8 cellular contexts compared by ENCODE assay signal in genomic region chr1:110011527-110012041, GRCh38. TPM values are rescaled to one million over a fixed set of nuclear protein-coding genes. Genes with fewer than 3 reads are reported as not detected.
A peak's percentile ranks its signal among the peaks of the same experiment; 100 is the strongest.
DNase-seq lines count a peak whose midpoint lies in the region; ATAC-seq, FAIRE-seq and TF ChIP-seq lines count a peak whose summit lies in the region.

No MANE protein-coding gene starts in this region.

- peaks cover 24% of the 10 kb centered on the region for H3K4me1 ChIP-seq in BLaER1

- H3K9ac ChIP-seq in BLaER1 = no peak overlapping the region

- no peak overlapping the region for H3K4me3 ChIP-seq in BLaER1
- no peak overlapping the region for H3K4me3 ChIP-seq in foreskin fibroblast (ENCODE audit: low read depth in 1 of 2, low read length in 2 of 2)

- POLR2A ChIA-PET in activated B cell treated with CpG ODN at 0.5 μM for 24 hours (lab: Charles Lee) = interaction anchor here (0.7 to 2.4 kb wide), 8 partner anchors 13 to 527 kb away, joined by 3 to 21 read pairs (median 4); partner anchors contain the start of genes AHCYL1, GNAI3, GSTM1 and STRIP1

- peak; percentile 85 for FAIRE-seq in GM12892 (lab: Jason Lieb, UNC)

- no peak overlapping the region for H3K27ac ChIP-seq in BLaER1

- no peak for TF ChIP-seq POLR2A in GM12892 (IDR thresholded peaks at IDR 0.05; ENCODE audit: low read depth, low read length)

- CTCF ChIA-PET in activated B cell treated with CpG ODN at 0.5 μM for 24 hours (lab: Charles Lee) = interaction anchor here (0.6 to 4.4 kb wide), 22 partner anchors 8 to 478 kb away, joined by 3 to 69 read pairs (median 4); partner anchors contain the start of genes AHCYL1, GNAI3 and STRIP1

- H3K27ac Mint-ChIP-seq in activated B cell treated with CpG ODN at 0.5 μM for 24 hours = peak overlapping the region; percentile 99

- intact Hi-C loops in activated B cell treated with CpG ODN at 0.5 μM for 24 hours (cut with micrococcal nuclease) = loop anchor here (1.0 kb wide), 6 partner anchors 18 to 465 kb away; partner anchors contain the start of genes AHCYL1 and STRIP1

- peak; percentile 97 for ATAC-seq in HG02588 (IDR thresholded peaks at IDR 0.05; ENCODE audit: unreplicated experiment)
- peak; percentile 90 for ATAC-seq in activated B cell treated with CpG ODN at 0.5 μM for 24 hours (ENCODE audit: low read depth)

- H3K4me1 Mint-ChIP-seq in activated B cell treated with CpG ODN at 0.5 μM for 24 hours = peaks cover 37% of the 10 kb centered on the region

- H3K36me3 ChIP-seq in BLaER1 = peaks cover 82% of the 10 kb centered on the region

- peak overlapping the region; percentile 75 for H3K4me3 Mint-ChIP-seq in activated B cell treated with CpG ODN at 0.5 μM for 24 hours

- H3K4me2 ChIP-seq in BLaER1 = peak overlapping the region; percentile 60

- peak; percentile 28 for DNase-seq in GM12892 (ENCODE audit: insufficient read length)
- peak; percentile 68 for DNase-seq in M059J (ENCODE audit: low read depth)
- no peak for DNase-seq in activated B cell treated with CpG ODN at 0.5 μM for 24 hours
- peak in 1 of 2 donors; percentile 77 for DNase-seq in foreskin fibroblast
- peak; percentile 77 for DNase-seq in renal cortical epithelial cell (ENCODE audit: low read depth)
- DNase-seq in NK-92 treated with Interleukin-12 subunit alpha and Interleukin-12 subunit beta, amount 100 ng/mL, for 24 hours (lab: John Stamatoyannopoulos, UW) = no peak

- H3K27me3 ChIP-seq in BLaER1 = no peaks in the 10 kb centered on the region

- H3K27me3 Mint-ChIP-seq in activated B cell treated with CpG ODN at 0.5 μM for 24 hours = no peaks in the 10 kb centered on the region

- H3K36me3 Mint-ChIP-seq in activated B cell treated with CpG ODN at 0.5 μM for 24 hours (ENCODE audit: low read depth) = peaks cover 53% of the 10 kb centered on the region

- TF ChIP-seq CTCF in activated B cell treated with CpG ODN at 0.5 μM for 24 hours (IDR thresholded peaks at IDR 0.05) (peak; percentile 55), foreskin fibroblast (IDR thresholded peaks at IDR 0.05; ENCODE audit: low read depth, low read length) (peak; percentile 66)

- no peaks in the 10 kb centered on the region for H3K9me3 Mint-ChIP-seq in activated B cell treated with CpG ODN at 0.5 μM for 24 hours

- peaks cover 34% of the 10 kb centered on the region for H4K20me1 ChIP-seq in BLaER1

- H3K9me3 ChIP-seq in BLaER1 = no peaks in the 10 kb centered on the region

RNA-seq across cellular contexts. Expression of gene STRIP1, which starts 22.8 kb away (rescaled TPM):
- polyA plus RNA-seq in GM12892 (2012; ENCODE audit: missing spikeins) = 13.9 TPM
- 28.6 and 30.3 TPM in 2 replicates for total RNA-seq in M059J (2014; rRNA removed; shearing (Covaris generic))
- total RNA-seq in activated B cell treated with CpG ODN at 0.5 μM for 24 hours (60.4 and 77.3 TPM in 2 replicates), renal cortical epithelial cell (32.6 and 57.0 TPM in 2 replicates)

RNA-seq across cellular contexts. Expression of gene AHCYL1, which starts 27.0 kb away (rescaled TPM):
- 45.0 TPM for polyA plus RNA-seq in GM12892 (2012; ENCODE audit: missing spikeins)
- 40.6 and 64.3 TPM in 2 replicates for total RNA-seq in M059J (2014; rRNA removed; shearing (Covaris generic))
- total RNA-seq in activated B cell treated with CpG ODN at 0.5 μM for 24 hours (40.5 and 41.6 TPM in 2 replicates), renal cortical epithelial cell (47.9 and 120 TPM in 2 replicates)

RNA-seq across cellular contexts. Expression of gene ALX3, which starts 58.9 kb away (rescaled TPM):
- not detected for polyA plus RNA-seq in GM12892 (2012; ENCODE audit: missing spikeins)
- not detected in 2 replicates for total RNA-seq in M059J (2014; rRNA removed; shearing (Covaris generic))
- total RNA-seq in activated B cell treated with CpG ODN at 0.5 μM for 24 hours = not detected in 2 replicates
- not detected in 2 replicates for total RNA-seq in renal cortical epithelial cell

Comparison
In these comparisons a context has a peak if more than half of its experiments do, and no peak if none do; other contexts are left out.
1. DNase-seq: peak in GM12892 (single experiment), M059J (single experiment) and renal cortical epithelial cell (single experiment); none in activated B cell treated with CpG ODN at 0.5 μM for 24 hours (single experiment) and NK-92 treated with Interleukin-12 subunit alpha and Interleukin-12 subunit beta, amount 100 ng/mL, for 24 hours (single experiment).